In the genomic region with DNA sequence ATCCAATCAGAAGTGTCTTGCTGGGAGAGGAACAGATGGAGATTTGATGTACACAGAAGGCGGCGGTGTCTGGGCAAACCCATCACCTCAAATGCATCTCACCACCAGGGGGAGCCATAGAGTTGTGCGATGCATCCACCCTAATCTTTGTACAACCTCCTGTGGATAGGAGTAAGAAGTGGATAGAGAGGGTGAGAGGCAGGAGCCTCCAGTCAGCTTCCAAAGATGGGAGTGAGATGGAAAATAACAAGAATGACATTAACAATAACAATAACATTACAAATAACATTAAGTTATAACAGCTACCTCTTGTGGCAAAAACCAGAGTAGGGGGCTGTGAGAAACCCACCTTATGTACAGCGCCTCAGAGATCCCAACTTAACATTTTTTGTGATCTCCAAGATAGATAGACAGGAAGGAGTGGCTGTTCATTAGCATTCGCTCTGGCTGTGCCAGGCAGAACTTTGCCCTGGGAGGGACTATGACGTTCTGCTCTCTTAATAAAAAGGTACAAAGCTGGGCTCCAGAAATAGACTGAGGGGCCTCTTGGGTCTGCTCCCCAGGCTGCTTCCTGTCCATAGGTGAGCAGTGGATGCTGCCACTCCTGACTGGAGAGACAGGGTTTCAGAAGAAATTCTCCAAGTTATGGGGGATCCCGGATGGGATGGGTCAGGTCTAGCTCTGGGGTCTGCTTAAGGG, we compare ENCODE assay signal across 1 cellular context.
TF ChIP-seq lines count a peak whose summit lies in the region.

No MANE protein-coding gene starts in this region.

TF ChIP-seq in GM23338, 12 proteins besides CTCF, POLR2A, EP300 and RAD21 (continued from another document):
- TF ChIP-seq, protein P1, sequence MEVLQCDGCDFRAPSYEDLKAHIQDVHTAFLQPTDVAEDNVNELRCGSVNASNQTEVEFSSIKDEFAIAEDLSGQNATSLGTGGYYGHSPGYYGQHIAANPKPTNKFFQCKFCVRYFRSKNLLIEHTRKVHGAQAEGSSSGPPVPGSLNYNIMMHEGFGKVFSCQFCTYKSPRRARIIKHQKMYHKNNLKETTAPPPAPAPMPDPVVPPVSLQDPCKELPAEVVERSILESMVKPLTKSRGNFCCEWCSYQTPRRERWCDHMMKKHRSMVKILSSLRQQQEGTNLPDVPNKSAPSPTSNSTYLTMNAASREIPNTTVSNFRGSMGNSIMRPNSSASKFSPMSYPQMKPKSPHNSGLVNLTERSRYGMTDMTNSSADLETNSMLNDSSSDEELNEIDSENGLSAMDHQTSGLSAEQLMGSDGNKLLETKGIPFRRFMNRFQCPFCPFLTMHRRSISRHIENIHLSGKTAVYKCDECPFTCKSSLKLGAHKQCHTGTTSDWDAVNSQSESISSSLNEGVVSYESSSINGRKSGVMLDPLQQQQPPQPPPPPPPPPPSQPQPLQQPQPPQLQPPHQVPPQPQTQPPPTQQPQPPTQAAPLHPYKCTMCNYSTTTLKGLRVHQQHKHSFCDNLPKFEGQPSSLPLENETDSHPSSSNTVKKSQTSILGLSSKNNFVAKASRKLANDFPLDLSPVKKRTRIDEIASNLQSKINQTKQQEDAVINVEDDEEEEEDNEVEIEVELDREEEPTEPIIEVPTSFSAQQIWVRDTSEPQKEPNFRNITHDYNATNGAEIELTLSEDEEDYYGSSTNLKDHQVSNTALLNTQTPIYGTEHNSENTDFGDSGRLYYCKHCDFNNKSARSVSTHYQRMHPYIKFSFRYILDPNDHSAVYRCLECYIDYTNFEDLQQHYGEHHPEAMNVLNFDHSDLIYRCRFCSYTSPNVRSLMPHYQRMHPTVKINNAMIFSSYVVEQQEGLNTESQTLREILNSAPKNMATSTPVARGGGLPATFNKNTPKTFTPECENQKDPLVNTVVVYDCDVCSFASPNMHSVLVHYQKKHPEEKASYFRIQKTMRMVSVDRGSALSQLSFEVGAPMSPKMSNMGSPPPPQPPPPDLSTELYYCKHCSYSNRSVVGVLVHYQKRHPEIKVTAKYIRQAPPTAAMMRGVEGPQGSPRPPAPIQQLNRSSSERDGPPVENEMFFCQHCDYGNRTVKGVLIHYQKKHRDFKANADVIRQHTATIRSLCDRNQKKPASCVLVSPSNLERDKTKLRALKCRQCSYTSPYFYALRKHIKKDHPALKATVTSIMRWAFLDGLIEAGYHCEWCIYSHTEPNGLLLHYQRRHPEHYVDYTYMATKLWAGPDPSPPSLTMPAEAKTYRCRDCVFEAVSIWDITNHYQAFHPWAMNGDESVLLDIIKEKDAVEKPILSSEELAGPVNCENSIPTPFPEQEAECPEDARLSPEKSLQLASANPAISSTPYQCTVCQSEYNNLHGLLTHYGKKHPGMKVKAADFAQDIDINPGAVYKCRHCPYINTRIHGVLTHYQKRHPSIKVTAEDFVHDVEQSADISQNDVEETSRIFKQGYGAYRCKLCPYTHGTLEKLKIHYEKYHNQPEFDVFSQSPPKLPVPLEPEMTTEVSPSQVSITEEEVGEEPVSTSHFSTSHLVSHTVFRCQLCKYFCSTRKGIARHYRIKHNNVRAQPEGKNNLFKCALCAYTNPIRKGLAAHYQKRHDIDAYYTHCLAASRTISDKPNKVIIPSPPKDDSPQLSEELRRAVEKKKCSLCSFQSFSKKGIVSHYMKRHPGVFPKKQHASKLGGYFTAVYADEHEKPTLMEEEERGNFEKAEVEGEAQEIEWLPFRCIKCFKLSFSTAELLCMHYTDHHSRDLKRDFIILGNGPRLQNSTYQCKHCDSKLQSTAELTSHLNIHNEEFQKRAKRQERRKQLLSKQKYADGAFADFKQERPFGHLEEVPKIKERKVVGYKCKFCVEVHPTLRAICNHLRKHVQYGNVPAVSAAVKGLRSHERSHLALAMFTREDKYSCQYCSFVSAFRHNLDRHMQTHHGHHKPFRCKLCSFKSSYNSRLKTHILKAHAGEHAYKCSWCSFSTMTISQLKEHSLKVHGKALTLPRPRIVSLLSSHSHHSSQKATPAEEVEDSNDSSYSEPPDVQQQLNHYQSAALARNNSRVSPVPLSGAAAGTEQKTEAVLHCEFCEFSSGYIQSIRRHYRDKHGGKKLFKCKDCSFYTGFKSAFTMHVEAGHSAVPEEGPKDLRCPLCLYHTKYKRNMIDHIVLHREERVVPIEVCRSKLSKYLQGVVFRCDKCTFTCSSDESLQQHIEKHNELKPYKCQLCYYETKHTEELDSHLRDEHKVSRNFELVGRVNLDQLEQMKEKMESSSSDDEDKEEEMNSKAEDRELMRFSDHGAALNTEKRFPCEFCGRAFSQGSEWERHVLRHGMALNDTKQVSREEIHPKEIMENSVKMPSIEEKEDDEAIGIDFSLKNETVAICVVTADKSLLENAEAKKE (CRISPR knock-in tag; IDR thresholded peaks at IDR 0.05) = no peak
- TF ChIP-seq EZH2phosphoT487 (IDR thresholded peaks at IDR 0.05; ENCODE audit: unreplicated experiment) (no peak), POLR2AphosphoS5 (IDR thresholded peaks at IDR 0.05; ENCODE audit: low read depth) (no peak), ZNF114 (CRISPR knock-in tag; IDR thresholded peaks at IDR 0.05) (no peak), CREB1 (CRISPR knock-in tag; IDR thresholded peaks at IDR 0.05; ENCODE audit: low read depth) (no peak), ETS1 (IDR thresholded peaks at IDR 0.05) (no peak), STAT1 (IDR thresholded peaks at IDR 0.05; ENCODE audit: unreplicated experiment) (no peak), JUNB (IDR thresholded peaks at IDR 0.05; ENCODE audit: unreplicated experiment) (no peak), EZH2 (IDR thresholded peaks at IDR 0.05; ENCODE audit: low read depth, unreplicated experiment) (no peak)
- TF ChIP-seq, protein P2, sequence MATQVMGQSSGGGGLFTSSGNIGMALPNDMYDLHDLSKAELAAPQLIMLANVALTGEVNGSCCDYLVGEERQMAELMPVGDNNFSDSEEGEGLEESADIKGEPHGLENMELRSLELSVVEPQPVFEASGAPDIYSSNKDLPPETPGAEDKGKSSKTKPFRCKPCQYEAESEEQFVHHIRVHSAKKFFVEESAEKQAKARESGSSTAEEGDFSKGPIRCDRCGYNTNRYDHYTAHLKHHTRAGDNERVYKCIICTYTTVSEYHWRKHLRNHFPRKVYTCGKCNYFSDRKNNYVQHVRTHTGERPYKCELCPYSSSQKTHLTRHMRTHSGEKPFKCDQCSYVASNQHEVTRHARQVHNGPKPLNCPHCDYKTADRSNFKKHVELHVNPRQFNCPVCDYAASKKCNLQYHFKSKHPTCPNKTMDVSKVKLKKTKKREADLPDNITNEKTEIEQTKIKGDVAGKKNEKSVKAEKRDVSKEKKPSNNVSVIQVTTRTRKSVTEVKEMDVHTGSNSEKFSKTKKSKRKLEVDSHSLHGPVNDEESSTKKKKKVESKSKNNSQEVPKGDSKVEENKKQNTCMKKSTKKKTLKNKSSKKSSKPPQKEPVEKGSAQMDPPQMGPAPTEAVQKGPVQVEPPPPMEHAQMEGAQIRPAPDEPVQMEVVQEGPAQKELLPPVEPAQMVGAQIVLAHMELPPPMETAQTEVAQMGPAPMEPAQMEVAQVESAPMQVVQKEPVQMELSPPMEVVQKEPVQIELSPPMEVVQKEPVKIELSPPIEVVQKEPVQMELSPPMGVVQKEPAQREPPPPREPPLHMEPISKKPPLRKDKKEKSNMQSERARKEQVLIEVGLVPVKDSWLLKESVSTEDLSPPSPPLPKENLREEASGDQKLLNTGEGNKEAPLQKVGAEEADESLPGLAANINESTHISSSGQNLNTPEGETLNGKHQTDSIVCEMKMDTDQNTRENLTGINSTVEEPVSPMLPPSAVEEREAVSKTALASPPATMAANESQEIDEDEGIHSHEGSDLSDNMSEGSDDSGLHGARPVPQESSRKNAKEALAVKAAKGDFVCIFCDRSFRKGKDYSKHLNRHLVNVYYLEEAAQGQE (IDR thresholded peaks at IDR 0.05; ENCODE audit: unreplicated experiment) = no peak
